ENCODE assay signal across 1 cellular context in genomic region chr6:7580537-7580926, GRCh38.
A peak's percentile ranks its signal among the peaks of the same experiment; 100 is the strongest.
TF ChIP-seq lines count a peak whose summit lies in the region.

No MANE protein-coding gene starts in this region.

TF ChIP-seq in HepG2, 621 proteins besides CTCF, POLR2A, EP300 and RAD21 (continued from another document and continues in another):
- no peak for TF ChIP-seq BATF2 (CRISPR knock-in tag; IDR thresholded peaks at IDR 0.05)
- TF ChIP-seq FOXP1 (IDR thresholded peaks at IDR 0.05), result no peak
- peak; percentile 72; the same call in 1 of the 2 replicates for TF ChIP-seq FOXP1 (CRISPR knock-in tag; IDR thresholded peaks at IDR 0.05)
- peak; percentile 51; the same call in 1 of the 2 replicates for TF ChIP-seq FOXA3 (CRISPR knock-in tag; IDR thresholded peaks at IDR 0.05)
- peak; percentile 18; the same call in 1 of the 2 replicates for TF ChIP-seq HHEX (CRISPR knock-in tag; IDR thresholded peaks at IDR 0.05)
- no peak; the same call in 1 of the 2 replicates for TF ChIP-seq ESRRA (CRISPR knock-in tag; IDR thresholded peaks at IDR 0.05; ENCODE audit: low read depth)
- no peak for TF ChIP-seq ARNTL (CRISPR knock-in tag; IDR thresholded peaks at IDR 0.05)
- 0 out of 2 replicates have a peak, but pooled peaks have one; percentile 41 for TF ChIP-seq PPARG (CRISPR knock-in tag; conservative IDR thresholded peaks at IDR 0.05)
- TF ChIP-seq CBX1 (IDR thresholded peaks at IDR 0.05; ENCODE audit: low read depth), result no peak
- TF ChIP-seq KLF9 (CRISPR knock-in tag; IDR thresholded peaks at IDR 0.05; ENCODE audit: low read depth), result 0 out of 2 replicates have a peak, but pooled peaks have one; percentile 10
- TF ChIP-seq MAFK (conservative IDR thresholded peaks at IDR 0.05 in 1 of 2, IDR thresholded peaks at IDR 0.05 in 1 of 2; ENCODE audit: low read length in 2 of 2), result no peak
- 0 out of 2 replicates have a peak, but pooled peaks have one; percentile 1 for TF ChIP-seq ZGPAT (CRISPR knock-in tag; IDR thresholded peaks at IDR 0.05)
- no peak for TF ChIP-seq SOX6 (IDR thresholded peaks at IDR 0.05)
- TF ChIP-seq SOX6 (CRISPR knock-in tag; IDR thresholded peaks at IDR 0.05), result peak; percentile 85
- no peak for TF ChIP-seq MXD4 (CRISPR knock-in tag; IDR thresholded peaks at IDR 0.05)
- no peak for TF ChIP-seq TEAD3 (CRISPR knock-in tag; optimal IDR thresholded peaks at IDR 0.05; ENCODE audit: borderline replicate concordance)
- TF ChIP-seq NFIB (CRISPR knock-in tag; IDR thresholded peaks at IDR 0.05; ENCODE audit: borderline replicate concordance), result no peak
- 0 out of 2 replicates have a peak, but pooled peaks have one; percentile 35 for TF ChIP-seq ZNF205 (CRISPR knock-in tag; IDR thresholded peaks at IDR 0.05)
- TF ChIP-seq ZNF501 (CRISPR knock-in tag; IDR thresholded peaks at IDR 0.05), result no peak
- peak; percentile 50 for TF ChIP-seq SALL1 (CRISPR knock-in tag; IDR thresholded peaks at IDR 0.05)
- peak; percentile 53; the same call in 1 of the 2 replicates for TF ChIP-seq RXRB (CRISPR knock-in tag; IDR thresholded peaks at IDR 0.05; ENCODE audit: borderline replicate concordance)
- peak; percentile 49 for TF ChIP-seq MED1 (CRISPR knock-in tag; IDR thresholded peaks at IDR 0.05)
- no peak for TF ChIP-seq ZBTB10 (CRISPR knock-in tag; IDR thresholded peaks at IDR 0.05; ENCODE audit: borderline replicate concordance)
- TF ChIP-seq PHF5A (CRISPR knock-in tag; IDR thresholded peaks at IDR 0.05; ENCODE audit: low read depth, unreplicated experiment), result peak; percentile 1
- TF ChIP-seq NPAS2 (CRISPR knock-in tag; IDR thresholded peaks at IDR 0.05; ENCODE audit: borderline replicate concordance), result no peak
- TF ChIP-seq ZMYM4 (CRISPR knock-in tag; IDR thresholded peaks at IDR 0.05), result peak; percentile 12; the same call in 1 of the 2 replicates
- 0 out of 2 replicates have a peak, but pooled peaks have one; percentile 44 for TF ChIP-seq ZKSCAN8 (CRISPR knock-in tag; IDR thresholded peaks at IDR 0.05; ENCODE audit: borderline replicate concordance)
- TF ChIP-seq MAF1 (CRISPR knock-in tag; IDR thresholded peaks at IDR 0.05; ENCODE audit: borderline replicate concordance), result no peak
- TF ChIP-seq HOXA9 (CRISPR knock-in tag; IDR thresholded peaks at IDR 0.05; ENCODE audit: borderline replicate concordance), result no peak
- TF ChIP-seq ZNF30 (CRISPR knock-in tag; IDR thresholded peaks at IDR 0.05), result no peak
- no peak for TF ChIP-seq ZC3H13 (CRISPR knock-in tag; IDR thresholded peaks at IDR 0.05)
- TF ChIP-seq BORCS8-MEF2B (CRISPR knock-in tag; IDR thresholded peaks at IDR 0.05), result 0 out of 2 replicates have a peak, but pooled peaks have one; percentile 7
- TF ChIP-seq RARA (CRISPR knock-in tag; IDR thresholded peaks at IDR 0.05), result peak; percentile 37
- TF ChIP-seq KDM5B (CRISPR knock-in tag; IDR thresholded peaks at IDR 0.05; ENCODE audit: borderline replicate concordance), result 0 out of 2 replicates have a peak, but pooled peaks have one; percentile 38
- TF ChIP-seq GATAD2A (CRISPR knock-in tag; IDR thresholded peaks at IDR 0.05), result peak; percentile 69; the same call in 1 of the 2 replicates
- no peak for TF ChIP-seq ZC3H4 (CRISPR knock-in tag; IDR thresholded peaks at IDR 0.05; ENCODE audit: borderline replicate concordance)
- TF ChIP-seq IRF2 (CRISPR knock-in tag; IDR thresholded peaks at IDR 0.05), result 0 out of 2 replicates have a peak, but pooled peaks have one; percentile 32
- TF ChIP-seq ARID5B (CRISPR knock-in tag; IDR thresholded peaks at IDR 0.05), result peak; percentile 46
- TF ChIP-seq SKIL (CRISPR knock-in tag; IDR thresholded peaks at IDR 0.05; ENCODE audit: borderline replicate concordance), result peak; percentile 25; the same call in 1 of the 2 replicates
- TF ChIP-seq MAX (IDR thresholded peaks at IDR 0.05), result peak; percentile 42; the same call in 1 of the 2 replicates
- no peak for TF ChIP-seq FOXA1 (IDR thresholded peaks at IDR 0.05)
- 0 out of 2 replicates have a peak, but pooled peaks have one; percentile 14 for TF ChIP-seq FOXA1 (CRISPR knock-in tag; IDR thresholded peaks at IDR 0.05)
- peak; percentile 48 for TF ChIP-seq SAP130 (CRISPR knock-in tag; IDR thresholded peaks at IDR 0.05; ENCODE audit: low read depth)
- TF ChIP-seq ZNF280D (CRISPR knock-in tag; IDR thresholded peaks at IDR 0.05), result 0 out of 2 replicates have a peak, but pooled peaks have one; percentile 12
- no peak for TF ChIP-seq NR2F6 (IDR thresholded peaks at IDR 0.05)
- no peak for TF ChIP-seq NR2F6 (CRISPR knock-in tag; IDR thresholded peaks at IDR 0.05)
- no peak for TF ChIP-seq GZF1 (CRISPR knock-in tag; IDR thresholded peaks at IDR 0.05)
- peak; percentile 86 for TF ChIP-seq SOX5 (CRISPR knock-in tag; IDR thresholded peaks at IDR 0.05; ENCODE audit: borderline replicate concordance)
- 0 out of 2 replicates have a peak, but pooled peaks have one; percentile 17 for TF ChIP-seq BCL6 (CRISPR knock-in tag; IDR thresholded peaks at IDR 0.05)
